In genomic region chr21:33931799-33932390, GRCh38 we compare ENCODE assay signal across 8 cellular contexts. TPM values are rescaled to one million over a fixed set of nuclear protein-coding genes. Genes with fewer than 3 reads are reported as not detected.
A peak's percentile ranks its signal among the peaks of the same experiment; 100 is the strongest.
DNase-seq lines count a peak whose midpoint lies in the region; ATAC-seq, FAIRE-seq and TF ChIP-seq lines count a peak whose summit lies in the region.

No MANE protein-coding gene starts in this region.

- POLR2A ChIA-PET in GM12878 (lab: Charles Lee) = interaction anchor here (0.6 to 2.4 kb wide), 4 partner anchors 10 to 42 kb away, joined by 3 to 18 read pairs (median 5); no protein-coding TSS in a partner anchor

- 6% methylated on average over 10 of the region's 10 CpGs for WGBS in GM12878 (ENCODE audit: insufficient coverage, insufficient replicate concordance, low lambda C conversion rate, missing lambda C conversion rate)
- 20% methylated on average over 10 of the region's 10 CpGs for WGBS in right lobe of liver (ENCODE audit: insufficient coverage, low coverage, low lambda C conversion rate, missing lambda C conversion rate)
- 23 to 26% methylated on average over 10 of the region's 10 CpGs for WGBS in upper lobe of left lung, 2 donors

- SMC1A ChIA-PET in GM12878 (lab: Charles Lee; ENCODE audit: uncharacterized antibody, unreplicated experiment) = interaction anchor here (0.6 to 5.2 kb wide), 12 partner anchors 8 to 416 kb away, joined by 3 to 34 read pairs (median 4); no protein-coding TSS in a partner anchor

- no peaks in the 10 kb centered on the region for H3K4me1 ChIP-seq in GM12878 (ENCODE audit: control insufficient read depth, insufficient read depth, low read length)
- peaks cover 0 to 10% (median 0%) of the 10 kb centered on the region in 4 donors for H3K4me1 ChIP-seq in right lobe of liver
- H3K4me1 ChIP-seq in upper lobe of left lung = peaks cover 4 to 20% (median 12%) of the 10 kb centered on the region in 4 donors

- peak overlapping the region; percentile 57; the same call in 1 of the 2 replicates for H3K9ac ChIP-seq in GM12878 (ENCODE audit: control insufficient read depth, insufficient read depth, low read length)

- in situ Hi-C loops in GM12878 (cut with MboI) = no loop called here

- TF ChIP-seq RAD21 in GM12878 (IDR thresholded peaks at IDR 0.05; ENCODE audit: insufficient read depth, low read depth, low read length) = no peak

- TF ChIP-seq EP300 in GM12878 (IDR thresholded peaks at IDR 0.05; ENCODE audit: borderline replicate concordance in 1 of 2, control insufficient read depth in 1 of 2, low read depth in 2 of 2, low read length in 2 of 2) (no peak), upper lobe of left lung (IDR thresholded peaks at IDR 0.05) (no peak)

- BruUV-seq in GM12878 (replicated peaks; lab: Mats Ljungman, UMichigan) = no TSS peak

- ATAC-seq in GM12878 (peak; percentile 27; the same call in 2 of the 3 replicates), right lobe of liver (peak; percentile 81 to 89 (median 88)), upper lobe of left lung (ENCODE audit: low FRiP score in 2 of 2) (peak in 1 of 2 donors; percentile 78), HG02678 (IDR thresholded peaks at IDR 0.05; ENCODE audit: unreplicated experiment) (no peak)

- no peaks in the 10 kb centered on the region for H3K27me3 ChIP-seq in GM12878 (replicated peaks in 1 of 2; ENCODE audit: control insufficient read depth in 2 of 2, insufficient read depth in 2 of 2, low read length in 1 of 2)
- H3K27me3 ChIP-seq in right lobe of liver = no peaks in the 10 kb centered on the region
- no peaks in the 10 kb centered on the region for H3K27me3 ChIP-seq in upper lobe of left lung

- peak overlapping the region; percentile 85 for H3K4me2 ChIP-seq in GM12878 (ENCODE audit: control insufficient read depth, insufficient read depth)

- TF ChIP-seq CTCF in GM12878 (IDR thresholded peaks at IDR 0.05 in 2 of 3, conservative IDR thresholded peaks at IDR 0.05 in 1 of 3; ENCODE audit: control insufficient read depth in 2 of 3, extremely low read depth in 1 of 3, insufficient read depth in 1 of 3, low read depth in 3 of 3, low read length in 3 of 3) (no peak), right lobe of liver (IDR thresholded peaks at IDR 0.05) (peak in 1 of 4 donors; percentile 4), upper lobe of left lung (IDR thresholded peaks at IDR 0.05) (peak in 1 of 6 experiments; percentile 28)

- intact Hi-C loops in GM12878 (cut with micrococcal nuclease; ENCODE audit: unreplicated experiment) = no loop called here
- intact Hi-C loops in right lobe of liver (cut with DNase I) = no loop called here

- H3K4me3 ChIP-seq in GM12878 = peak overlapping the region; percentile 57; the same call in 1 of the 2 replicates
- peak overlapping the region; percentile 49 to 61 (median 54) for H3K4me3 ChIP-seq in right lobe of liver
- peak overlapping the region; percentile 14 to 54 (median 42) for H3K4me3 ChIP-seq in upper lobe of left lung

- H2AFZ ChIP-seq in GM12878 (ENCODE audit: control insufficient read depth, low read depth, low read length) = peak overlapping the region; percentile 95

- TF ChIP-seq POLR2A in GM12878 (IDR thresholded peaks at IDR 0.05; ENCODE audit: low read depth, low read length) (no peak), right lobe of liver (IDR thresholded peaks at IDR 0.05) (no peak), upper lobe of left lung (IDR thresholded peaks at IDR 0.05) (peak in 1 of 4 donors; percentile 20)

- no peaks in the 10 kb centered on the region for H3K36me3 ChIP-seq in GM12878 (ENCODE audit: control insufficient read depth in 2 of 2, insufficient read depth in 2 of 2, low read length in 1 of 2)
- H3K36me3 ChIP-seq in right lobe of liver = no peaks in the 10 kb centered on the region
- no peaks in the 10 kb centered on the region for H3K36me3 ChIP-seq in upper lobe of left lung

- RAD21 ChIA-PET in GM12878 (lab: Charles Lee; ENCODE audit: unreplicated experiment) = interaction anchor here (0.6 to 4.1 kb wide), 7 partner anchors 8 to 416 kb away, joined by 3 to 17 read pairs (median 4); no protein-coding TSS in a partner anchor

- H4K20me1 ChIP-seq in GM12878 (ENCODE audit: control insufficient read depth, insufficient read depth) = no peaks in the 10 kb centered on the region

- no peaks in the 10 kb centered on the region for H3K79me2 ChIP-seq in GM12878 (ENCODE audit: control insufficient read depth, insufficient read depth, low read length)

- H3K27ac ChIP-seq in GM12878 (ENCODE audit: control insufficient read depth, insufficient read depth) (peak overlapping the region; percentile 43), right lobe of liver (peak overlapping the region; percentile 67 to 73 (median 70)), upper lobe of left lung (peak overlapping the region; percentile 45 to 83 (median 74))

- CTCF ChIA-PET in GM12878 (lab: Yijun Ruan, JAX) = interaction anchor here (0.6 to 7.1 kb wide), 6 partner anchors 8 to 431 kb away, joined by 3 to 59 read pairs (median 4); no protein-coding TSS in a partner anchor

- DNase-seq in AG20443 (ENCODE audit: low spot score) (peak; percentile 58), LHCN-M2 (ENCODE audit: low read depth) (peak; percentile 18), GM12878 (ENCODE audit: low read depth, low spot score) (no peak), right lobe of liver (no peak), upper lobe of left lung (no peak), NCI-H2107 treated with DMSO at 0.1 percent for 48 hours (lab: John Stamatoyannopoulos, UW; ENCODE audit: unreplicated experiment) (no peak), COLO829 (ENCODE audit: low spot score) (no peak)

- FAIRE-seq in GM12878 (lab: Jason Lieb, UNC) = no peak

- no peaks in the 10 kb centered on the region for H3K9me3 ChIP-seq in GM12878 (replicated peaks; ENCODE audit: control insufficient read depth, insufficient read depth, low read length)
- no peaks in the 10 kb centered on the region for H3K9me3 ChIP-seq in right lobe of liver
- no peaks in the 10 kb centered on the region for H3K9me3 ChIP-seq in upper lobe of left lung

TF ChIP-seq in GM12878, 131 proteins besides CTCF, POLR2A, EP300 and RAD21:
- TF ChIP-seq SUZ12 (IDR thresholded peaks at IDR 0.05; ENCODE audit: unreplicated experiment) (no peak), SPI1 (IDR thresholded peaks at IDR 0.05; ENCODE audit: borderline replicate concordance, insufficient read depth, low read depth, low read length) (peak; percentile 47; the same call in 1 of the 2 replicates), IKZF2 (IDR thresholded peaks at IDR 0.05) (0 out of 4 replicates have a peak, but pooled peaks of 1 of the 2 experiments have one; percentile 15), MLLT1 (IDR thresholded peaks at IDR 0.05) (0 out of 2 replicates have a peak, but pooled peaks have one; percentile 44), RELB (IDR thresholded peaks at IDR 0.05; ENCODE audit: low read depth) (0 out of 2 replicates have a peak, but pooled peaks have one; percentile 22), RBBP5 (conservative IDR thresholded peaks at IDR 0.05) (no peak)

RNA-seq across cellular contexts. Expression of gene ATP5PO, which starts 16.3 kb away (rescaled TPM):
- total RNA-seq in LHCN-M2 (2014; rRNA removed) (167 and 210 TPM in 2 replicates), GM12878 (2014; rRNA removed) (251 and 274 TPM in 2 replicates), GM12878 (2014; rRNA removed; fragmentation: Illumina TruSeq; extraction: Trizol) (274 and 284 TPM in 2 replicates), GM12878 (2021) (264 and 294 TPM in 2 replicates), right lobe of liver (100 to 1,000 TPM in 3 of 6 experiments, 10 to 100 TPM in 3; 87.3 to 191 (median 98.7) TPM), upper lobe of left lung (100 to 1,000 TPM in 3 of 6 donors, 10 to 100 TPM in 3; 37.7 to 131 (median 102) TPM)
- 244 TPM for polyA plus RNA-seq in LHCN-M2 (2012)
- total RNA-seq in GM12878 (2013; cell fraction: nucleolus; rRNA removed) = 77.0 and 85.3 TPM in 2 replicates
- 302 TPM for polyA plus RNA-seq in GM12878 (2011; ENCODE audit: low read depth)
- polyA plus RNA-seq in GM12878 (2011; rRNA removed) (489 and 621 TPM in 2 replicates), GM12878 (2014; fragmentation: Illumina TruSeq; extraction: Trizol) (451 and 464 TPM in 2 replicates), GM12878 (2014; fragmentation: Nextera tagmentation; extraction: Ambion mirVana) (1,000 to 10,000 TPM; 1,461 to 1,656 TPM), GM12878 (2014; rRNA removed) (299 and 374 TPM in 2 replicates), GM12878 (2016; fragmentation: Nextera tagmentation; extraction: Ambion mirVana) (100 to 1,000 TPM; 610 to 625 TPM)
- polyA plus RNA-seq in GM12878 (2011; cell fraction: cytosol; rRNA removed) = 328 and 400 TPM in 2 replicates
- 156 and 195 TPM in 2 replicates for polyA plus RNA-seq in GM12878 (2011; cell fraction: nucleus; rRNA removed)
- 272 and 296 TPM in 2 replicates for polyA plus RNA-seq in GM12878 (2012)
- 172 and 176 TPM in 2 replicates for polyA minus RNA-seq in GM12878 (2011; rRNA and poly(A)+ RNA removed)
- 36.1 and 53.4 TPM in 2 replicates for polyA minus RNA-seq in GM12878 (2011; cell fraction: cytosol; rRNA and poly(A)+ RNA removed)
- 45.9 and 63.6 TPM in 2 replicates for polyA minus RNA-seq in GM12878 (2011; cell fraction: nucleus; rRNA and poly(A)+ RNA removed)

Comparison
In these comparisons a context has a peak if more than half of its experiments do, and no peak if none do; other contexts are left out.
1. DNase-seq: peak in AG20443 (single experiment) and LHCN-M2 (single experiment); none in GM12878 (single experiment), right lobe of liver (0 of 3), upper lobe of left lung (0 of 2), NCI-H2107 treated with DMSO at 0.1 percent for 48 hours (single experiment) and COLO829 (single experiment).
2. Peak in every context shown above with its lines, with median percentiles within 50 percentile points of each other: H3K27ac ChIP-seq and H3K4me3 ChIP-seq.